Comparison of ENCODE assay signal across 25 cellular contexts in genomic region chr6:6997282-6998193, GRCh38.
A peak's percentile ranks its signal among the peaks of the same experiment; 100 is the strongest.
DNase-seq lines count a peak whose midpoint lies in the region; ATAC-seq and TF ChIP-seq lines count a peak whose summit lies in the region.
"Had no signal": no experiment of that assay in that cellular context is flagged by ENCODE, and none has a peak within 500 bp of the region (broad histone marks: within the 10 kb centered on the region; RNA-seq: fewer than 3 reads in every experiment).

No MANE protein-coding gene starts in this region.

- no peak overlapping the region for H2BK12ac ChIP-seq in H9 (ENCODE audit: insufficient read length, low read depth, low read length)

- H3K4me3 Mint-ChIP-seq in H9 (no peak overlapping the region), endothelial cell (ENCODE audit: unreplicated experiment) (no peak overlapping the region), progenitor cell of endocrine pancreas (ENCODE audit: low read depth) (no peak overlapping the region)
- H3K4me3 Mint-ChIP-seq: activated CD4-positive, alpha-beta memory T cell treated with anti-CD3 and anti-CD28 coated beads for 36 hours; immature natural killer cell; natural killer cell treated with Interleukin-12 subunit alpha and Interleukin-12 subunit beta and Interleukin-15 and Interleukin-18, amount 100 ng/mL, for 72 hours had no signal

- H2BK20ac ChIP-seq in H9 (ENCODE audit: low read depth, low read length, poor library complexity, severe bottlenecking): no peak overlapping the region

- no CpG with 5 or more reads among the region's 11 CpGs for WGBS in H9 (ENCODE audit: extremely low coverage, insufficient read length, low lambda C conversion rate)

- H4K20me1 ChIP-seq in H9 (ENCODE audit: control insufficient read depth, insufficient read depth, insufficient read length) (no peaks in the 10 kb centered on the region), PC-9 (ENCODE audit: insufficient read depth) (no peaks in the 10 kb centered on the region)
- H4K20me1 ChIP-seq: BLaER1 treated with 17β-estradiol and CSF1 and Interleukin-3, amounts not matched to agents 10 nM and 100 nM had no signal

- H3K23me2 ChIP-seq in H9 (ENCODE audit: insufficient read length, low read depth, low read length, poor library complexity, severe bottlenecking): no peaks in the 10 kb centered on the region

- H3K9me2 ChIP-seq in PC-9 (ENCODE audit: insufficient read depth): no peaks in the 10 kb centered on the region

- H2AFZ ChIP-seq in H9 (ENCODE audit: low read length): no peak overlapping the region
- H2AFZ ChIP-seq in PC-9: no peak overlapping the region

- H3K14ac ChIP-seq in H9 (ENCODE audit: insufficient read depth, low read length): no peak overlapping the region

- H3K18ac ChIP-seq in H9 (ENCODE audit: insufficient read length, low read depth, low read length): no peak overlapping the region

- H3K36me3 Mint-ChIP-seq in H9 (ENCODE audit: insufficient read depth in 1 of 3, low read depth in 3 of 3) (peaks cover 0 to 3% (median 0%) of the 10 kb centered on the region in 3 experiments; a peak in 1 of 7 replicates), endothelial cell (ENCODE audit: low read depth, unreplicated experiment) (no peaks in the 10 kb centered on the region), progenitor cell of endocrine pancreas (ENCODE audit: insufficient read depth) (no peaks in the 10 kb centered on the region)
- H3K36me3 Mint-ChIP-seq: activated CD4-positive, alpha-beta memory T cell treated with anti-CD3 and anti-CD28 coated beads for 36 hours; activated naive CD4-positive, alpha-beta T cell treated with anti-CD3 and anti-CD28 coated beads, Interleukin-2, amount 50 U/mL, for 72 hours; immature natural killer cell; natural killer cell treated with Interleukin-12 subunit alpha and Interleukin-12 subunit beta and Interleukin-15 and Interleukin-18, amount 100 ng/mL, for 72 hours had no signal

- H3K9me3 ChIP-seq in H9 (ENCODE audit: control insufficient read depth, low read depth, low read length) (no peaks in the 10 kb centered on the region), PC-9 (ENCODE audit: insufficient read depth, low read depth) (no peaks in the 10 kb centered on the region)
- H3K9me3 ChIP-seq: BLaER1 treated with 17β-estradiol and CSF1 and Interleukin-3, amounts not matched to agents 10 nM and 100 nM; Caco-2; left lung; SJCRH30 had no signal

- no peaks in the 10 kb centered on the region for H3K36me3 ChIP-seq in PC-9 (ENCODE audit: low read depth)
- H3K36me3 ChIP-seq: BLaER1 treated with 17β-estradiol and CSF1 and Interleukin-3, amounts not matched to agents 10 nM and 100 nM; left lung; SJCRH30 had no signal

- H3K9ac ChIP-seq in H9 (ENCODE audit: extremely low read depth, insufficient read length, low read length): no peak overlapping the region
- H3K9ac ChIP-seq: BLaER1 treated with 17β-estradiol and CSF1 and Interleukin-3, amounts not matched to agents 10 nM and 100 nM had no signal

- H3K27me3 Mint-ChIP-seq in H9 (ENCODE audit: low read depth) (no peaks in the 10 kb centered on the region), endothelial cell (ENCODE audit: unreplicated experiment) (no peaks in the 10 kb centered on the region), progenitor cell of endocrine pancreas (peaks cover 4% of the 10 kb centered on the region)

- H3K4me3 ChIP-seq in PC-9: no peak overlapping the region
- H3K4me3 ChIP-seq: BLaER1 treated with 17β-estradiol and CSF1 and Interleukin-3, amounts not matched to agents 10 nM and 100 nM; left lung; SJCRH30 had no signal

- H3F3A ChIP-seq in PC-9 (ENCODE audit: insufficient read depth, low read depth): no peaks in the 10 kb centered on the region; the same call in 1 of the 2 replicates

- H3K79me2 ChIP-seq in H9 (ENCODE audit: insufficient read depth, low read length) (no peaks in the 10 kb centered on the region), PC-9 (ENCODE audit: low read depth) (no peaks in the 10 kb centered on the region)

- BruUV-seq in PC-9 (replicated peaks; lab: Mats Ljungman, UMichigan): no TSS peak

- H3K4me2 ChIP-seq in H9 (ENCODE audit: insufficient read depth, insufficient read length, low read length) (no peak overlapping the region), PC-9 (no peak overlapping the region)
- H3K4me2 ChIP-seq: BLaER1 treated with 17β-estradiol and CSF1 and Interleukin-3, amounts not matched to agents 10 nM and 100 nM had no signal

- peak overlapping the region in 2 of 3 experiments; percentile 25 to 52; a peak in 3 of 7 replicates for H3K27ac Mint-ChIP-seq in H9
- H3K27ac Mint-ChIP-seq in endothelial cell (ENCODE audit: unreplicated experiment): peak overlapping the region; percentile 65
- H3K27ac Mint-ChIP-seq in progenitor cell of endocrine pancreas: peak overlapping the region; percentile 49
- H3K27ac Mint-ChIP-seq: activated CD4-positive, alpha-beta memory T cell treated with anti-CD3 and anti-CD28 coated beads for 36 hours; activated naive CD4-positive, alpha-beta T cell treated with anti-CD3 and anti-CD28 coated beads, Interleukin-2, amount 50 U/mL, for 72 hours; immature natural killer cell; natural killer cell treated with Interleukin-12 subunit alpha and Interleukin-12 subunit beta and Interleukin-15 and Interleukin-18, amount 100 ng/mL, for 72 hours had no signal

- H3K27ac ChIP-seq in H9 (ENCODE audit: insufficient read length, low read depth, low read length) (no peak overlapping the region), PC-9 (no peak overlapping the region)
- H3K27ac ChIP-seq: BLaER1 treated with 17β-estradiol and CSF1 and Interleukin-3, amounts not matched to agents 10 nM and 100 nM; HL-60; left lung; SJCRH30 had no signal

- no peak overlapping the region for H2BK120ac ChIP-seq in H9 (ENCODE audit: low read depth, low read length, poor library complexity, severe bottlenecking)

- no peak overlapping the region for H4K91ac ChIP-seq in H9 (ENCODE audit: insufficient read length, low read depth, low read length)

- TF ChIP-seq CTCF in H9 (conservative IDR thresholded peaks at IDR 0.05) (no peak), PC-9 (conservative IDR thresholded peaks at IDR 0.05) (no peak), endothelial cell (IDR thresholded peaks at IDR 0.05; ENCODE audit: unreplicated experiment) (no peak), progenitor cell of endocrine pancreas (IDR thresholded peaks at IDR 0.05; ENCODE audit: unreplicated experiment) (no peak)

- ATAC-seq in GM18868 (IDR thresholded peaks at IDR 0.05; ENCODE audit: unreplicated experiment): no peak
- ATAC-seq: activated CD4-positive, CD25-positive, alpha-beta regulatory T cell treated with anti-CD3 and anti-CD28 coated beads, Interleukin-2, amount 50 U/mL, for 24 hours; activated naive CD4-positive, alpha-beta T cell treated with anti-CD3 and anti-CD28 coated beads, Interleukin-2, amount 50 U/mL, for 72 hours; left lung; natural killer cell treated with Interleukin-12 subunit alpha and Interleukin-12 subunit beta and Interleukin-15 and Interleukin-18, amount 100 ng/mL, for 72 hours had no signal

- H3K27me3 ChIP-seq in H9 (ENCODE audit: insufficient read depth, low read length) (no peaks in the 10 kb centered on the region), PC-9 (ENCODE audit: insufficient read depth, low read depth) (no peaks in the 10 kb centered on the region)
- H3K27me3 ChIP-seq: BLaER1 treated with 17β-estradiol and CSF1 and Interleukin-3, amounts not matched to agents 10 nM and 100 nM; left lung; SJCRH30 had no signal

- intact Hi-C loops in PC-9 (cut with micrococcal nuclease; ENCODE audit: unreplicated experiment): loop anchor here (1.0 kb wide), 1 partner anchor 11 kb away; no protein-coding TSS in a partner anchor

- no peak overlapping the region for H2BK5ac ChIP-seq in H9 (ENCODE audit: insufficient read length, low read length)

- H4K5ac ChIP-seq in H9 (ENCODE audit: insufficient read length, low read depth, low read length): no peak overlapping the region

- DNase-seq in H9 (no peak), PC-9 (peak; percentile 25 to 65), endothelial cell (ENCODE audit: low spot score) (no peak), progenitor cell of endocrine pancreas (ENCODE audit: low spot score, unreplicated experiment) (no peak)
- DNase-seq in activated effector memory CD4-positive, alpha-beta T cell treated with Interleukin-2 at 50 U/mL for 16 hours: no peak
- DNase-seq in stimulated activated naive CD4-positive, alpha-beta T cell treated with Interleukin-2 at 50 U/mL for 16 hours (lab: John Stamatoyannopoulos, UW): no peak
- DNase-seq: activated CD4-positive, alpha-beta memory T cell treated with anti-CD3 and anti-CD28 coated beads for 36 hours; activated CD8-positive, alpha-beta memory T cell treated with anti-CD3 and anti-CD28 coated beads, Interleukin-2, amount 50 U/mL, for 4 hours; anterior cingulate cortex; central memory CD4-positive, alpha-beta T cell; hypothalamus; immature natural killer cell; Karpas-422; left lung; NCI-H1417 treated with DMSO at 0.1 percent for 48 hours; SJCRH30; stimulated activated CD4-positive, alpha-beta T cell treated with anti-CD3 and anti-CD28 coated beads, Interleukin-2, amount 100 ng/mL, for 48 hours; T-helper 1 cell had no signal

- H3K4me1 ChIP-seq in H9 (ENCODE audit: insufficient read depth, low read length): peaks cover 5% of the 10 kb centered on the region; the same call in 1 of the 2 replicates
- H3K4me1 ChIP-seq in PC-9 (replicated peaks; ENCODE audit: insufficient read depth): peaks cover 26% of the 10 kb centered on the region
- H3K4me1 ChIP-seq: BLaER1 treated with 17β-estradiol and CSF1 and Interleukin-3, amounts not matched to agents 10 nM and 100 nM; SJCRH30 had no signal

- H3K9me3 Mint-ChIP-seq in H9: peaks cover 0 to 3% of the 10 kb centered on the region in 2 experiments; a peak in 2 of 5 replicates
- H3K9me3 Mint-ChIP-seq in endothelial cell (ENCODE audit: unreplicated experiment): no peaks in the 10 kb centered on the region
- no peaks in the 10 kb centered on the region for H3K9me3 Mint-ChIP-seq in progenitor cell of endocrine pancreas (ENCODE audit: low read depth)
- H3K9me3 Mint-ChIP-seq: activated CD4-positive, alpha-beta memory T cell treated with anti-CD3 and anti-CD28 coated beads for 36 hours; activated naive CD4-positive, alpha-beta T cell treated with anti-CD3 and anti-CD28 coated beads, Interleukin-2, amount 50 U/mL, for 72 hours; immature natural killer cell; natural killer cell treated with Interleukin-12 subunit alpha and Interleukin-12 subunit beta and Interleukin-15 and Interleukin-18, amount 100 ng/mL, for 72 hours had no signal

- no peak overlapping the region for H4K8ac ChIP-seq in H9 (replicated peaks; ENCODE audit: insufficient read length, low read depth, low read length)

- no peaks in the 10 kb centered on the region for H3K79me1 ChIP-seq in H9 (ENCODE audit: insufficient read depth, low read depth, low read length, poor library complexity, severe bottlenecking)

- no peak overlapping the region for H3K23ac ChIP-seq in H9 (ENCODE audit: insufficient read length, low read depth, low read length)

- H3K4me1 Mint-ChIP-seq in H9 (peaks cover 9 to 10% of the 10 kb centered on the region in 2 experiments), endothelial cell (ENCODE audit: unreplicated experiment) (peaks cover 7% of the 10 kb centered on the region), progenitor cell of endocrine pancreas (ENCODE audit: low read depth) (peaks cover 15% of the 10 kb centered on the region)
- H3K4me1 Mint-ChIP-seq: immature natural killer cell had no signal

- no peak overlapping the region for H3K4ac ChIP-seq in H9 (ENCODE audit: low read depth, low read length)

- no peak overlapping the region for H2BK15ac ChIP-seq in H9 (ENCODE audit: low read depth, low read length)

- H3T11ph ChIP-seq in H9 (ENCODE audit: low read length): no peak overlapping the region

- CTCF ChIA-PET in PC-9 (lab: Charles Lee): interaction anchor here (0.6 kb wide), 1 partner anchor 246 kb away, joined by 6 read pairs; no protein-coding TSS in a partner anchor

- POLR2A ChIA-PET in PC-9 (lab: Charles Lee; ENCODE audit: unreplicated experiment): interaction anchor here (0.6 kb wide), 3 partner anchors 140 to 204 kb away, joined by 3 to 6 read pairs (median 4); no protein-coding TSS in a partner anchor

- H2AK5ac ChIP-seq in H9 (ENCODE audit: insufficient read length, low read length): no peak overlapping the region

- no peak overlapping the region for H3K56ac ChIP-seq in H9 (ENCODE audit: insufficient read length, low read depth, low read length)

Comparison
In these comparisons a context has a peak if more than half of its experiments do, and no peak if none do; other contexts are left out.
1. DNase-seq: peak in PC-9 (2 of 2); none in H9 (single experiment), endothelial cell (single experiment), progenitor cell of endocrine pancreas (single experiment), activated effector memory CD4-positive, alpha-beta T cell treated with Interleukin-2 at 50 U/mL for 16 hours (single experiment) and stimulated activated naive CD4-positive, alpha-beta T cell treated with Interleukin-2 at 50 U/mL for 16 hours (single experiment).
2. Peak in every context shown above with its lines, with median percentiles within 50 percentile points of each other: H3K27ac Mint-ChIP-seq.